In genomic region chr20:33993800-33994623, GRCh38 we compare ENCODE assay signal across 1 cellular context.
TF ChIP-seq lines count a peak whose summit lies in the region.

TSS of gene RALY (plus strand) at chr20:33993911. CDS start at chr20:34072075, 78,164 bp downstream.

TF ChIP-seq in K562, 482 proteins besides CTCF, POLR2A, EP300 and RAD21 (continued from another document and continues in another):
- TF ChIP-seq, protein P1, sequence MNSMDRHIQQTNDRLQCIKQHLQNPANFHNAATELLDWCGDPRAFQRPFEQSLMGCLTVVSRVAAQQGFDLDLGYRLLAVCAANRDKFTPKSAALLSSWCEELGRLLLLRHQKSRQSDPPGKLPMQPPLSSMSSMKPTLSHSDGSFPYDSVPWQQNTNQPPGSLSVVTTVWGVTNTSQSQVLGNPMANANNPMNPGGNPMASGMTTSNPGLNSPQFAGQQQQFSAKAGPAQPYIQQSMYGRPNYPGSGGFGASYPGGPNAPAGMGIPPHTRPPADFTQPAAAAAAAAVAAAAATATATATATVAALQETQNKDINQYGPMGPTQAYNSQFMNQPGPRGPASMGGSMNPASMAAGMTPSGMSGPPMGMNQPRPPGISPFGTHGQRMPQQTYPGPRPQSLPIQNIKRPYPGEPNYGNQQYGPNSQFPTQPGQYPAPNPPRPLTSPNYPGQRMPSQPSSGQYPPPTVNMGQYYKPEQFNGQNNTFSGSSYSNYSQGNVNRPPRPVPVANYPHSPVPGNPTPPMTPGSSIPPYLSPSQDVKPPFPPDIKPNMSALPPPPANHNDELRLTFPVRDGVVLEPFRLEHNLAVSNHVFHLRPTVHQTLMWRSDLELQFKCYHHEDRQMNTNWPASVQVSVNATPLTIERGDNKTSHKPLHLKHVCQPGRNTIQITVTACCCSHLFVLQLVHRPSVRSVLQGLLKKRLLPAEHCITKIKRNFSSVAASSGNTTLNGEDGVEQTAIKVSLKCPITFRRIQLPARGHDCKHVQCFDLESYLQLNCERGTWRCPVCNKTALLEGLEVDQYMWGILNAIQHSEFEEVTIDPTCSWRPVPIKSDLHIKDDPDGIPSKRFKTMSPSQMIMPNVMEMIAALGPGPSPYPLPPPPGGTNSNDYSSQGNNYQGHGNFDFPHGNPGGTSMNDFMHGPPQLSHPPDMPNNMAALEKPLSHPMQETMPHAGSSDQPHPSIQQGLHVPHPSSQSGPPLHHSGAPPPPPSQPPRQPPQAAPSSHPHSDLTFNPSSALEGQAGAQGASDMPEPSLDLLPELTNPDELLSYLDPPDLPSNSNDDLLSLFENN (IDR thresholded peaks at IDR 0.05; ENCODE audit: low read depth in 2 of 2, low read length in 2 of 2) = no peak
- TF ChIP-seq HMBOX1 (IDR thresholded peaks at IDR 0.05) (no peak), MEF2D (tag; conservative IDR thresholded peaks at IDR 0.05; ENCODE audit: low read depth) (peak; percentile 67; the same call in 1 of the 2 replicates), ZNF224 (CRISPR knock-in tag; IDR thresholded peaks at IDR 0.05) (no peak), RBM14 (IDR thresholded peaks at IDR 0.05; ENCODE audit: borderline replicate concordance, insufficient read depth, low read depth, low read length) (0 out of 2 replicates have a peak, but pooled peaks have one; percentile 12), GTF2E2 (tag; IDR thresholded peaks at IDR 0.05) (no peak), NR1H2 (CRISPR knock-in tag; IDR thresholded peaks at IDR 0.05) (no peak), MXD1 (CRISPR knock-in tag; IDR thresholded peaks at IDR 0.05; ENCODE audit: borderline replicate concordance, poor library complexity, severe bottlenecking) (no peak), ZNF780A (CRISPR knock-in tag; IDR thresholded peaks at IDR 0.05) (no peak), E4F1 (CRISPR knock-in tag; IDR thresholded peaks at IDR 0.05; ENCODE audit: borderline replicate concordance) (no peak), SMAD1 (IDR thresholded peaks at IDR 0.05; ENCODE audit: low read depth, low read length, partially characterized antibody) (no peak), KLF1 (tag; IDR thresholded peaks at IDR 0.05) (no peak; the same call in 1 of the 2 replicates), ZBTB5 (IDR thresholded peaks at IDR 0.05) (no peak), KDM5B (IDR thresholded peaks at IDR 0.05; ENCODE audit: insufficient replicate concordance, low read depth, low read length) (peak; percentile 66), HDAC6 (IDR thresholded peaks at IDR 0.05; ENCODE audit: low read depth, low read length) (no peak), POLR2B (IDR thresholded peaks at IDR 0.05; ENCODE audit: low read depth, partially characterized antibody) (peak; percentile 71), GTF2B (IDR thresholded peaks at IDR 0.05; ENCODE audit: extremely low read depth, insufficient read length) (no peak), HNRNPLL (IDR thresholded peaks at IDR 0.05; ENCODE audit: low read depth, low read length, poor library complexity, severe bottlenecking) (no peak), JUND (IDR thresholded peaks at IDR 0.05; ENCODE audit: borderline replicate concordance, low read depth, low read length) (no peak), JUND (tag; IDR thresholded peaks at IDR 0.05; ENCODE audit: borderline replicate concordance, low read depth, low read length) (no peak; the same call in 2 of the 3 replicates), CC2D1A (IDR thresholded peaks at IDR 0.05) (no peak), HMG20A (CRISPR knock-in tag; conservative IDR thresholded peaks at IDR 0.05) (no peak), KDM1A (IDR thresholded peaks at IDR 0.05) (no peak), GABPB2 (CRISPR knock-in tag; conservative IDR thresholded peaks at IDR 0.05) (no peak), PRPF4 (IDR thresholded peaks at IDR 0.05; ENCODE audit: insufficient read depth, low read depth, low read length, poor library complexity, severe bottlenecking) (no peak), ASH1L (IDR thresholded peaks at IDR 0.05; ENCODE audit: borderline replicate concordance, low read depth, partially characterized antibody) (no peak), PHF20 (IDR thresholded peaks at IDR 0.05; ENCODE audit: partially characterized antibody) (peak; percentile 34), NCOA2 (IDR thresholded peaks at IDR 0.05; ENCODE audit: partially characterized antibody in 2 of 2) (no peak), ZBTB2 (IDR thresholded peaks at IDR 0.05) (no peak), BMI1 (IDR thresholded peaks at IDR 0.05; ENCODE audit: low read length) (no peak), PTRF (tag; IDR thresholded peaks at IDR 0.05) (no peak), RB1 (IDR thresholded peaks at IDR 0.05; ENCODE audit: low read depth) (peak; percentile 86), ILK (tag; IDR thresholded peaks at IDR 0.05; ENCODE audit: borderline replicate concordance, low read depth) (no peak), C11orf30 (IDR thresholded peaks at IDR 0.05; ENCODE audit: low read depth) (no peak)
- TF ChIP-seq, protein P2, sequence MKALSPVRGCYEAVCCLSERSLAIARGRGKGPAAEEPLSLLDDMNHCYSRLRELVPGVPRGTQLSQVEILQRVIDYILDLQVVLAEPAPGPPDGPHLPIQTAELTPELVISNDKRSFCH (CRISPR knock-in tag; IDR thresholded peaks at IDR 0.05) = no peak
- TF ChIP-seq, protein P2 (tag; IDR thresholded peaks at IDR 0.05) = 0 out of 2 replicates have a peak, but pooled peaks have one; percentile 23
- TF ChIP-seq, protein P3, sequence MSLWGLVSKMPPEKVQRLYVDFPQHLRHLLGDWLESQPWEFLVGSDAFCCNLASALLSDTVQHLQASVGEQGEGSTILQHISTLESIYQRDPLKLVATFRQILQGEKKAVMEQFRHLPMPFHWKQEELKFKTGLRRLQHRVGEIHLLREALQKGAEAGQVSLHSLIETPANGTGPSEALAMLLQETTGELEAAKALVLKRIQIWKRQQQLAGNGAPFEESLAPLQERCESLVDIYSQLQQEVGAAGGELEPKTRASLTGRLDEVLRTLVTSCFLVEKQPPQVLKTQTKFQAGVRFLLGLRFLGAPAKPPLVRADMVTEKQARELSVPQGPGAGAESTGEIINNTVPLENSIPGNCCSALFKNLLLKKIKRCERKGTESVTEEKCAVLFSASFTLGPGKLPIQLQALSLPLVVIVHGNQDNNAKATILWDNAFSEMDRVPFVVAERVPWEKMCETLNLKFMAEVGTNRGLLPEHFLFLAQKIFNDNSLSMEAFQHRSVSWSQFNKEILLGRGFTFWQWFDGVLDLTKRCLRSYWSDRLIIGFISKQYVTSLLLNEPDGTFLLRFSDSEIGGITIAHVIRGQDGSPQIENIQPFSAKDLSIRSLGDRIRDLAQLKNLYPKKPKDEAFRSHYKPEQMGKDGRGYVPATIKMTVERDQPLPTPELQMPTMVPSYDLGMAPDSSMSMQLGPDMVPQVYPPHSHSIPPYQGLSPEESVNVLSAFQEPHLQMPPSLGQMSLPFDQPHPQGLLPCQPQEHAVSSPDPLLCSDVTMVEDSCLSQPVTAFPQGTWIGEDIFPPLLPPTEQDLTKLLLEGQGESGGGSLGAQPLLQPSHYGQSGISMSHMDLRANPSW (CRISPR knock-in tag; IDR thresholded peaks at IDR 0.05) = no peak
- TF ChIP-seq, protein P4, sequence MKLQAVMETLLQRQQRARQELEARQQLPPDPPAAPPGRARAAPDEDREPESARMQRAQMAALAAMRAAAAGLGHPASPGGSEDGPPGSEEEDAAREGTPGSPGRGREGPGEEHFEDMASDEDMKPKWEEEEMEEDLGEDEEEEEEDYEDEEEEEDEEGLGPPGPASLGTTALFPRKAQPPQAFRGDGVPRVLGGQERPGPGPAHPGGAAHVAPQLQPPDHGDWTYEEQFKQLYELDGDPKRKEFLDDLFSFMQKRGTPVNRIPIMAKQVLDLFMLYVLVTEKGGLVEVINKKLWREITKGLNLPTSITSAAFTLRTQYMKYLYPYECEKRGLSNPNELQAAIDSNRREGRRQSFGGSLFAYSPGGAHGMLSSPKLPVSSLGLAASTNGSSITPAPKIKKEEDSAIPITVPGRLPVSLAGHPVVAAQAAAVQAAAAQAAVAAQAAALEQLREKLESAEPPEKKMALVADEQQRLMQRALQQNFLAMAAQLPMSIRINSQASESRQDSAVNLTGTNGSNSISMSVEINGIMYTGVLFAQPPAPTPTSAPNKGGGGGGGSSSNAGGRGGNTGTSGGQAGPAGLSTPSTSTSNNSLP (IDR thresholded peaks at IDR 0.05; ENCODE audit: borderline replicate concordance, low read depth, low read length) = no peak
- TF ChIP-seq, protein P5, sequence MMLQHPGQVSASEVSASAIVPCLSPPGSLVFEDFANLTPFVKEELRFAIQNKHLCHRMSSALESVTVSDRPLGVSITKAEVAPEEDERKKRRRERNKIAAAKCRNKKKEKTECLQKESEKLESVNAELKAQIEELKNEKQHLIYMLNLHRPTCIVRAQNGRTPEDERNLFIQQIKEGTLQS (IDR thresholded peaks at IDR 0.05) = no peak
- TF ChIP-seq, protein P5 (CRISPR knock-in tag; conservative IDR thresholded peaks at IDR 0.05) = no peak
- TF ChIP-seq, protein P6, sequence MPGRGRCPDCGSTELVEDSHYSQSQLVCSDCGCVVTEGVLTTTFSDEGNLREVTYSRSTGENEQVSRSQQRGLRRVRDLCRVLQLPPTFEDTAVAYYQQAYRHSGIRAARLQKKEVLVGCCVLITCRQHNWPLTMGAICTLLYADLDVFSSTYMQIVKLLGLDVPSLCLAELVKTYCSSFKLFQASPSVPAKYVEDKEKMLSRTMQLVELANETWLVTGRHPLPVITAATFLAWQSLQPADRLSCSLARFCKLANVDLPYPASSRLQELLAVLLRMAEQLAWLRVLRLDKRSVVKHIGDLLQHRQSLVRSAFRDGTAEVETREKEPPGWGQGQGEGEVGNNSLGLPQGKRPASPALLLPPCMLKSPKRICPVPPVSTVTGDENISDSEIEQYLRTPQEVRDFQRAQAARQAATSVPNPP (IDR thresholded peaks at IDR 0.05; ENCODE audit: borderline replicate concordance, insufficient read depth, insufficient read length) = no peak
